ENCODE assay signal across 1 cellular context in the genomic region with DNA sequence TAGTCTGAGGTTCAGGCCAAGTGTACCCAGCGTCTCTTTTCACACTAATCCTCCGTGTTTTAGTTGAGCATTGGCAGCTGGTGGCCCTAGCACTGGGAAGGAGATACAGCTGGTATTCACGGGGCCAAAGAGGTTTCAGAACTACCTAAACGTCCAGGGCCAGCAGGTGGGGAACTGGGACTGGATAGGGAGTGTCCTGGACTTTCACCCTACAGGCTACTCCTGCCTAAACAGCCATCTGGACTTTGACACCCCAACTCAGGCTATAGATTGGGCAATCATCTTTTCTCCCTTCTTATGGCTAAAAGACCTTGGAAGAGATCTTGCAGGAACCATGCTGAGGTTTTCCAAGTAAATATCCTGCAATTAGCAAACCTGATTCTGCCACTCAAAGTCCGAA.
TF ChIP-seq lines count a peak whose summit lies in the region.

No MANE protein-coding gene starts in this region.

TF ChIP-seq in HEK293, 187 proteins besides CTCF, POLR2A, EP300 and RAD21 (continued from another document):
- no peak for TF ChIP-seq ZSCAN18 (tag by site-specific recombination; IDR thresholded peaks at IDR 0.05)
